In the genomic region with DNA sequence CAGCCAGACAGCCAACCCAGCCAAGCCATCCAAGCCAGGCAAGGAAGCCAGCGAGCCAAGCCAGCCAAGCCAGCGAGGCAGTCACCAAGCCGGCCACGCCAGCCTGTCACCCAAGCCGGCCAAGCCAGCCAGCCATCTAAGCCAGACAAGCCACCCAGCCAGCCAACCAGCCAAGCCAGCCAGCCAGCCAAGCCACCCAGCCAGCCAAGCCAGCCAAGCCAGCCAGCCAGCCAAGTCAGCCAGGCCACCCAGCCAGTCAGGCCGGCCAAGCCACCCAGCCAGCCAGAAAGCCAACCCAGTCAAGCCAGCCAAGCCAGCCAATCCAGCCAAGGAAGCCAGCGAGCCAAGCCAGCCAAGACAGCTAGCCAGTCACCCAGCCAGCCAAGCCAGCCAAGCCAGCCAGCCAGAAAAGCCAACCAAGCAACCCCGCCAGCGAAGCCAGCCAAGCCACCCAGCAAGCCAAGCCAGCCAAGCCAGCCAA, we compare ENCODE assay signal across 1 cellular context.
TF ChIP-seq lines count a peak whose summit lies in the region.

No MANE protein-coding gene starts in this region.

TF ChIP-seq in SK-N-SH treated with all-trans-retinoic acid at 6 μM for 48 hours, 23 proteins besides CTCF, POLR2A, EP300 and RAD21 (continued from another document):
- TF ChIP-seq, protein P1, sequence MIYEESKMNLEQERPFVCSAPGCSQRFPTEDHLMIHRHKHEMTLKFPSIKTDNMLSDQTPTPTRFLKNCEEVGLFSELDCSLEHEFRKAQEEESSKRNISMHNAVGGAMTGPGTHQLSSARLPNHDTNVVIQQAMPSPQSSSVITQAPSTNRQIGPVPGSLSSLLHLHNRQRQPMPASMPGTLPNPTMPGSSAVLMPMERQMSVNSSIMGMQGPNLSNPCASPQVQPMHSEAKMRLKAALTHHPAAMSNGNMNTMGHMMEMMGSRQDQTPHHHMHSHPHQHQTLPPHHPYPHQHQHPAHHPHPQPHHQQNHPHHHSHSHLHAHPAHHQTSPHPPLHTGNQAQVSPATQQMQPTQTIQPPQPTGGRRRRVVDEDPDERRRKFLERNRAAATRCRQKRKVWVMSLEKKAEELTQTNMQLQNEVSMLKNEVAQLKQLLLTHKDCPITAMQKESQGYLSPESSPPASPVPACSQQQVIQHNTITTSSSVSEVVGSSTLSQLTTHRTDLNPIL (CRISPR knock-in tag; IDR thresholded peaks at IDR 0.05; ENCODE audit: low read depth), result no peak
- TF ChIP-seq ZNF70 (CRISPR knock-in tag; IDR thresholded peaks at IDR 0.05), result no peak
- no peak for TF ChIP-seq ZNF8 (CRISPR knock-in tag; IDR thresholded peaks at IDR 0.05)
- TF ChIP-seq TCF4 (CRISPR knock-in tag; IDR thresholded peaks at IDR 0.05; ENCODE audit: borderline replicate concordance), result no peak
